ENCODE assay signal across 13 cellular contexts in the genomic region with DNA sequence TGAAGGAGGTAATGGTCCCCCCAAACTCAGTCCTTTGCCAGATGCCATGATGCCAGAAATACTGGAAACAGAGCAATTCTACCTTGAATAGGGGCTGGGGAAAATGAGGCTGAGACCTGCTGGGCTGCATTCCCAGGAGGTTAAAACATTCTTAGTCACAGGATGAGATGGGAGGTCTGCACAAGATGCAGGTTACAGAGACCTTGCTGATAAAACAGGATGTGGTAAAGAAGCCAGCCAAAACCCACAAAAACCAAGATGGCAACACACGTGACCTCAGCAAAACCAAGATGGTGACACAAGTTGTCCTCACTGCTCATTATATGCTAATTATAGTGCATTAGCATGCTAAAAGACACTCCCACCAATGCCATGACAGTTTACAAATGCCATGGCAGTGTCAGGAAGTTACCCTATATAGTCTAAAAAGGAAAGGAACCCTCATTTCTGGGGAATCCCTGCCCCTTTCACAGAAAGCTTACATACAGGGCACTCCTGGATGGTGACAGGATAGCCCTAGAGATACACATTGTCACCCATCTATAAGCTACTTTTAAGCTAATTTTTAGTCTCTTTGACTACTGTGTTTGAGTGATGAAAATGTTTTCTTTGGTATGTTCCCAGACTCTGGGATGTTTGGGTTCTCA.
A peak's percentile ranks its signal among the peaks of the same experiment; 100 is the strongest.
DNase-seq lines count a peak whose midpoint lies in the region; ATAC-seq and TF ChIP-seq lines count a peak whose summit lies in the region.
"Had no signal": no experiment of that assay in that cellular context is flagged by ENCODE, and none has a peak within 500 bp of the region (broad histone marks: within the 10 kb centered on the region; RNA-seq: fewer than 3 reads in every experiment).

No MANE protein-coding gene starts in this region.

- H4K91ac ChIP-seq in H9 (ENCODE audit: insufficient read length, low read depth, low read length), result no peak overlapping the region

- no peak overlapping the region for H4K5ac ChIP-seq in H9 (ENCODE audit: insufficient read length, low read depth, low read length)

- intact Hi-C loops in Calu3 (cut with micrococcal nuclease; ENCODE audit: unreplicated experiment), result no loop called here

- no peaks in the 10 kb centered on the region for H3K27me3 ChIP-seq in MM.1S (replicated peaks; ENCODE audit: insufficient read depth, low read length)
- no peaks in the 10 kb centered on the region for H3K27me3 ChIP-seq in H9 (ENCODE audit: insufficient read depth, low read length)

- H3K9ac ChIP-seq in MM.1S (ENCODE audit: low read length), result no peak overlapping the region
- no peak overlapping the region for H3K9ac ChIP-seq in H9 (ENCODE audit: extremely low read depth, insufficient read length, low read length)

- no peak overlapping the region for H3T11ph ChIP-seq in H9 (ENCODE audit: low read length)

- CTCF ChIA-PET in Calu3 (lab: Charles Lee), result no interaction called here

- H2BK5ac ChIP-seq in H9 (ENCODE audit: insufficient read length, low read length), result no peak overlapping the region

- H3K23me2 ChIP-seq in H9 (ENCODE audit: insufficient read length, low read depth, low read length, poor library complexity, severe bottlenecking), result no peaks in the 10 kb centered on the region

- peak overlapping the region; percentile 6; the same call in 1 of the 2 replicates for H3K4me2 ChIP-seq in MM.1S (ENCODE audit: low read depth, low read length)
- H3K4me2 ChIP-seq in H9 (ENCODE audit: insufficient read depth, insufficient read length, low read length), result no peak overlapping the region

- DNase-seq in Calu3 (peak; percentile 28), MM.1S (peak; percentile 65), amniotic epithelial cell (ENCODE audit: low read depth) (peak; percentile 1), H9 (no peak), NCI-H446 treated with DMSO at 0.1 percent for 48 hours (lab: John Stamatoyannopoulos, UW) (no peak), substantia nigra (lab: John Stamatoyannopoulos, UW) (no peak), UCSD-AML1 (lab: John Stamatoyannopoulos, UW; ENCODE audit: unreplicated experiment) (no peak)
- DNase-seq: dermis blood vessel endothelial cell; immature natural killer cell; NCI-H2081; stimulated activated CD4-positive, alpha-beta T cell treated with anti-CD3 and anti-CD28 coated beads, Interleukin-4, amount 100 ng/mL, for 1 hour; SW 1271 had no signal

- no peak overlapping the region for H3K18ac ChIP-seq in H9 (ENCODE audit: insufficient read length, low read depth, low read length)

- H2AK5ac ChIP-seq in H9 (ENCODE audit: insufficient read length, low read length), result no peak overlapping the region

- H3K36me3 Mint-ChIP-seq in Calu3 (ENCODE audit: insufficient read depth, unreplicated experiment) (no peaks in the 10 kb centered on the region), H9 (ENCODE audit: insufficient read depth in 1 of 3, low read depth in 3 of 3) (peaks cover 10 to 19% (median 14%) of the 10 kb centered on the region in 3 experiments; a peak in 6 of 7 replicates)

- H3K23ac ChIP-seq in H9 (ENCODE audit: insufficient read length, low read depth, low read length), result no peak overlapping the region

- H3K9me2 ChIP-seq in MM.1S (replicated peaks; ENCODE audit: insufficient read depth, low read length), result no peaks in the 10 kb centered on the region

- no peaks in the 10 kb centered on the region for H3K4me1 Mint-ChIP-seq in Calu3 (ENCODE audit: low read depth, unreplicated experiment)
- H3K4me1 Mint-ChIP-seq in H9, result peaks cover 19 to 20% of the 10 kb centered on the region in 2 experiments

- ATAC-seq in GM19438 (IDR thresholded peaks at IDR 0.05; ENCODE audit: low read depth, unreplicated experiment), result peak; percentile 60

- no peak overlapping the region for H3K27ac Mint-ChIP-seq in Calu3 (ENCODE audit: unreplicated experiment)
- no peak overlapping the region for H3K27ac Mint-ChIP-seq in H9
- H3K27ac Mint-ChIP-seq: immature natural killer cell had no signal

- H2AFZ ChIP-seq in MM.1S (ENCODE audit: low read length) (peak overlapping the region; percentile 29; the same call in 1 of the 2 replicates), H9 (ENCODE audit: low read length) (no peak overlapping the region)

- H2BK20ac ChIP-seq in H9 (ENCODE audit: low read depth, low read length, poor library complexity, severe bottlenecking), result no peak overlapping the region

- no peak overlapping the region for H2BK15ac ChIP-seq in H9 (ENCODE audit: low read depth, low read length)

- H4K20me1 ChIP-seq in MM.1S (ENCODE audit: insufficient read depth, low read length) (no peaks in the 10 kb centered on the region), H9 (ENCODE audit: control insufficient read depth, insufficient read depth, insufficient read length) (no peaks in the 10 kb centered on the region)

- H3K4me3 ChIP-seq in MM.1S (ENCODE audit: low read length), result no peak overlapping the region

- H3K79me1 ChIP-seq in H9 (ENCODE audit: insufficient read depth, low read depth, low read length, poor library complexity, severe bottlenecking), result no peaks in the 10 kb centered on the region

- no peak for TF ChIP-seq CTCF in Calu3 (IDR thresholded peaks at IDR 0.05; ENCODE audit: unreplicated experiment)
- no peak for TF ChIP-seq CTCF in MM.1S (IDR thresholded peaks at IDR 0.05; ENCODE audit: low read length)
- TF ChIP-seq CTCF in H9 (conservative IDR thresholded peaks at IDR 0.05), result no peak

- no peaks in the 10 kb centered on the region for H3K9me3 ChIP-seq in MM.1S (replicated peaks; ENCODE audit: insufficient read depth, low read length)
- H3K9me3 ChIP-seq in H9 (ENCODE audit: control insufficient read depth, low read depth, low read length), result peaks cover 3% of the 10 kb centered on the region

- no peaks in the 10 kb centered on the region for H3F3A ChIP-seq in MM.1S (ENCODE audit: insufficient read depth, low read length)

- H3K14ac ChIP-seq in H9 (ENCODE audit: insufficient read depth, low read length), result no peak overlapping the region

- H3K27me3 Mint-ChIP-seq in Calu3 (ENCODE audit: unreplicated experiment), result no peaks in the 10 kb centered on the region
- H3K27me3 Mint-ChIP-seq in H9 (ENCODE audit: low read depth), result no peaks in the 10 kb centered on the region

- H3K79me2 ChIP-seq in MM.1S (ENCODE audit: low read length) (no peaks in the 10 kb centered on the region), H9 (ENCODE audit: insufficient read depth, low read length) (no peaks in the 10 kb centered on the region)

- H3K4ac ChIP-seq in H9 (ENCODE audit: low read depth, low read length), result no peak overlapping the region

- no peak overlapping the region for H4K8ac ChIP-seq in H9 (replicated peaks; ENCODE audit: insufficient read length, low read depth, low read length)

- H3K27ac ChIP-seq in MM.1S (ENCODE audit: low read length), result no peak overlapping the region
- H3K27ac ChIP-seq in H9 (ENCODE audit: insufficient read length, low read depth, low read length), result no peak overlapping the region
- H3K27ac ChIP-seq in substantia nigra (ENCODE audit: low read depth, low read length, poor library complexity, severe bottlenecking), result no peak overlapping the region

- H2BK12ac ChIP-seq in H9 (ENCODE audit: insufficient read length, low read depth, low read length), result no peak overlapping the region

- BruUV-seq in Calu3 (replicated peaks; lab: Mats Ljungman, UMichigan), result no TSS peak

- H3K36me3 ChIP-seq in MM.1S (replicated peaks; ENCODE audit: insufficient read depth, low read length), result no peaks in the 10 kb centered on the region

- H3K4me1 ChIP-seq in MM.1S (ENCODE audit: low read length), result peaks cover 13% of the 10 kb centered on the region
- H3K4me1 ChIP-seq in H9 (ENCODE audit: insufficient read depth, low read length), result no peaks in the 10 kb centered on the region; the same call in 1 of the 2 replicates

- no peak overlapping the region for H2BK120ac ChIP-seq in H9 (ENCODE audit: low read depth, low read length, poor library complexity, severe bottlenecking)

- H3K4me3 Mint-ChIP-seq in Calu3 (ENCODE audit: low read depth, unreplicated experiment), result no peak overlapping the region
- no peak overlapping the region for H3K4me3 Mint-ChIP-seq in H9
- H3K4me3 Mint-ChIP-seq: immature natural killer cell had no signal

- peaks cover 7% of the 10 kb centered on the region for H3K9me3 Mint-ChIP-seq in Calu3 (ENCODE audit: low read depth, unreplicated experiment)
- H3K9me3 Mint-ChIP-seq in H9, result peaks cover 17 to 18% of the 10 kb centered on the region in 2 experiments

- no peak overlapping the region for H3K56ac ChIP-seq in H9 (ENCODE audit: insufficient read length, low read depth, low read length)

- no CpG with 5 or more reads among the region's 1 CpG for WGBS in H9 (ENCODE audit: extremely low coverage, insufficient read length, low lambda C conversion rate)

Comparison
In these comparisons a context has a peak if more than half of its experiments do, and no peak if none do; other contexts are left out.
1. DNase-seq: peak in Calu3 (single experiment), MM.1S (single experiment) and amniotic epithelial cell (single experiment); none in H9 (single experiment), NCI-H446 treated with DMSO at 0.1 percent for 48 hours (single experiment), substantia nigra (0 of 49) and UCSD-AML1 (single experiment).